Comparison of ENCODE assay signal across 19 cellular contexts in genomic region chr7:124881981-124882380, GRCh38. TPM values are rescaled to one million over a fixed set of nuclear protein-coding genes. Genes with fewer than 3 reads are reported as not detected.
DNase-seq lines count a peak whose midpoint lies in the region; ATAC-seq, FAIRE-seq and TF ChIP-seq lines count a peak whose summit lies in the region.
"Had no signal": no experiment of that assay in that cellular context is flagged by ENCODE, and none has a peak within 500 bp of the region (broad histone marks: within the 10 kb centered on the region; RNA-seq: fewer than 3 reads in every experiment).

No MANE protein-coding gene starts in this region.

- no peaks in the 10 kb centered on the region for H3K4me1 Mint-ChIP-seq in progenitor cell of endocrine pancreas (ENCODE audit: low read depth)
- H3K4me1 Mint-ChIP-seq: CD14-positive monocyte; CD4-positive, alpha-beta memory T cell had no signal

- H2AFZ ChIP-seq in K562 (ENCODE audit: low read depth, low read length): no peak overlapping the region
- H2AFZ ChIP-seq in PC-3 (ENCODE audit: low read length): no peak overlapping the region

- POLR2A ChIA-PET in K562 (lab: Yijun Ruan, JAX) (interaction anchor here (0.7 kb wide), 1 partner anchor 48 kb away, joined by 3 read pairs; the partner anchor contains the start of gene POT1), PC-3 (lab: Charles Lee; ENCODE audit: unreplicated experiment) (interaction anchor here (0.6 kb wide), 1 partner anchor 25 kb away, joined by 3 read pairs; no protein-coding TSS in a partner anchor)

- no peak for TF ChIP-seq EP300 in K562 (IDR thresholded peaks at IDR 0.05; ENCODE audit: low read length)

- DNase-seq in SK-N-MC (ENCODE audit: low read depth, low spot score): no peak
- no peak for DNase-seq in K562 (ENCODE audit: extremely low read depth in 1 of 4, low spot score in 3 of 4)
- DNase-seq in fibroblast of villous mesenchyme (ENCODE audit: low read depth): peak; percentile 6
- DNase-seq in PC-3: no peak
- no peak for DNase-seq in progenitor cell of endocrine pancreas (ENCODE audit: low spot score, unreplicated experiment)
- DNase-seq: CD4-positive, alpha-beta memory T cell; DMS153; DMS79; GDM1; GOT3; H7 had no signal

- H3K27ac ChIP-seq in SK-N-MC: peak overlapping the region; percentile 31; the same call in 1 of the 2 replicates
- no peak overlapping the region for H3K27ac ChIP-seq in K562 (ENCODE audit: extremely low read depth, low read depth, low read length)
- H3K27ac ChIP-seq in PC-3 (ENCODE audit: low read length): no peak overlapping the region
- H3K27ac ChIP-seq: A549, BLaER1 had no signal

- TF ChIP-seq CTCF in LNCAP (IDR thresholded peaks at IDR 0.05) (0 out of 2 replicates have a peak, but pooled peaks have one; percentile 10), K562 (IDR thresholded peaks at IDR 0.05 in 2 of 3, conservative IDR thresholded peaks at IDR 0.05 in 1 of 3; ENCODE audit: insufficient read depth in 2 of 3, low read depth in 1 of 3, low read length in 3 of 3) (no peak), fibroblast of villous mesenchyme (IDR thresholded peaks at IDR 0.05; ENCODE audit: insufficient read depth, low read depth, low read length) (no peak), PC-3 (conservative IDR thresholded peaks at IDR 0.05; ENCODE audit: low read depth, low read length) (no peak), progenitor cell of endocrine pancreas (IDR thresholded peaks at IDR 0.05; ENCODE audit: unreplicated experiment) (no peak)

- BruUV-seq in K562 (replicated peaks; lab: Mats Ljungman, UMichigan) (no TSS peak), PC-3 (replicated peaks; lab: Mats Ljungman, UMichigan) (no TSS peak)

- ATAC-seq in K562 (no peak), GM21576 (IDR thresholded peaks at IDR 0.05; ENCODE audit: unreplicated experiment) (no peak), HG03025 (IDR thresholded peaks at IDR 0.05; ENCODE audit: low FRiP score, unreplicated experiment) (no peak), PC-3 (no peak)
- ATAC-seq: A549, HCT116 had no signal

- H3K36me3 ChIP-seq in SK-N-MC (ENCODE audit: insufficient read depth, low read length) (no peaks in the 10 kb centered on the region), K562 (ENCODE audit: control insufficient read depth, insufficient read depth, low read length) (no peaks in the 10 kb centered on the region), PC-3 (ENCODE audit: low read depth, low read length) (no peaks in the 10 kb centered on the region)

- no peak overlapping the region for H3K4me3 ChIP-seq in SK-N-MC
- H3K4me3 ChIP-seq in K562: no peak overlapping the region
- no peak overlapping the region for H3K4me3 ChIP-seq in fibroblast of villous mesenchyme (ENCODE audit: low read depth, low read length)
- H3K4me3 ChIP-seq in PC-3 (ENCODE audit: low read length): no peak overlapping the region
- H3K4me3 ChIP-seq: A549, BLaER1 had no signal

- H3K9ac ChIP-seq in SK-N-MC (ENCODE audit: insufficient read length) (no peak overlapping the region), K562 (ENCODE audit: insufficient read depth in 1 of 2, low read depth in 2 of 2, low read length in 2 of 2) (no peak overlapping the region), PC-3 (ENCODE audit: low read length) (no peak overlapping the region)
- H3K9ac ChIP-seq: BLaER1 had no signal

- no peaks in the 10 kb centered on the region for H3K9me2 ChIP-seq in PC-3 (replicated peaks; ENCODE audit: low read length)

- no peaks in the 10 kb centered on the region for H3F3A ChIP-seq in PC-3 (ENCODE audit: low read length, unreplicated experiment)

- H3K9me3 ChIP-seq in SK-N-MC (ENCODE audit: low read depth, low read length) (no peaks in the 10 kb centered on the region), K562 (replicated peaks; ENCODE audit: control insufficient read depth, insufficient read depth, low read depth, low read length) (no peaks in the 10 kb centered on the region), PC-3 (ENCODE audit: low read length) (no peaks in the 10 kb centered on the region)
- H3K9me3 ChIP-seq: A549, BLaER1 had no signal

- H3K9me3 Mint-ChIP-seq in progenitor cell of endocrine pancreas (ENCODE audit: low read depth): no peaks in the 10 kb centered on the region
- H3K9me3 Mint-ChIP-seq: CD14-positive monocyte; CD4-positive, alpha-beta memory T cell had no signal

- H3K4me1 ChIP-seq in K562 (replicated peaks in 1 of 2; ENCODE audit: control insufficient read depth in 2 of 2, insufficient read depth in 2 of 2, low read length in 2 of 2): no peaks in the 10 kb centered on the region
- H3K4me1 ChIP-seq in PC-3 (ENCODE audit: insufficient read depth, low read length): no peaks in the 10 kb centered on the region
- H3K4me1 ChIP-seq: A549, BLaER1 had no signal

- intact Hi-C loops in K562 (cut with micrococcal nuclease): no loop called here
- intact Hi-C loops in PC-3 (cut with micrococcal nuclease): no loop called here

- TF ChIP-seq POLR2A in K562 (conservative IDR thresholded peaks at IDR 0.05): no peak

- H3K79me2 ChIP-seq in K562 (ENCODE audit: control insufficient read depth, insufficient read depth, low read length) (no peaks in the 10 kb centered on the region), PC-3 (ENCODE audit: low read length) (no peaks in the 10 kb centered on the region)

- no peaks in the 10 kb centered on the region for H4K20me1 ChIP-seq in K562 (replicated peaks; ENCODE audit: control insufficient read depth, insufficient read depth, low read length)
- H4K20me1 ChIP-seq in PC-3 (ENCODE audit: low read length): no peaks in the 10 kb centered on the region
- H4K20me1 ChIP-seq: BLaER1 had no signal

- in situ Hi-C loops in K562 (cut with MboI): no loop called here

- 40% methylated on average over 1 of the region's 1 CpG for WGBS in K562 (ENCODE audit: insufficient coverage, low coverage, missing lambda C conversion rate)

- no peak overlapping the region for H3K27ac Mint-ChIP-seq in progenitor cell of endocrine pancreas
- H3K27ac Mint-ChIP-seq: CD14-positive monocyte; CD4-positive, alpha-beta memory T cell had no signal

- H3K4me3 Mint-ChIP-seq in progenitor cell of endocrine pancreas (ENCODE audit: low read depth): no peak overlapping the region
- H3K4me3 Mint-ChIP-seq: CD14-positive monocyte; CD4-positive, alpha-beta memory T cell had no signal

- no peaks in the 10 kb centered on the region for H3K27me3 Mint-ChIP-seq in progenitor cell of endocrine pancreas
- H3K27me3 Mint-ChIP-seq: CD4-positive, alpha-beta memory T cell had no signal

- TF ChIP-seq RAD21 in K562 (CRISPR knock-in tag; conservative IDR thresholded peaks at IDR 0.05 in 1 of 2, IDR thresholded peaks at IDR 0.05 in 1 of 2): no peak

- FAIRE-seq in K562 (lab: Jason Lieb, UNC): no peak
- FAIRE-seq: A549, GM12892 had no signal

- H3K27me3 ChIP-seq in K562 (ENCODE audit: control insufficient read depth in 2 of 2, insufficient read depth in 2 of 2, low read length in 2 of 2) (no peaks in the 10 kb centered on the region), PC-3 (ENCODE audit: low read length) (no peaks in the 10 kb centered on the region)
- H3K27me3 ChIP-seq: BLaER1 had no signal

- CTCF ChIA-PET in K562 (lab: Yijun Ruan, JAX; ENCODE audit: low intra/inter-chr PET ratio) (no interaction called here), PC-3 (lab: Charles Lee) (no interaction called here)

- peaks cover 4% of the 10 kb centered on the region for H3K36me3 Mint-ChIP-seq in progenitor cell of endocrine pancreas (ENCODE audit: insufficient read depth)

- H3K4me2 ChIP-seq in K562 (ENCODE audit: insufficient read depth, low read length): no peak overlapping the region
- H3K4me2 ChIP-seq in PC-3 (ENCODE audit: low read length): no peak overlapping the region
- H3K4me2 ChIP-seq: A549, BLaER1 had no signal

- H3K9me1 ChIP-seq in K562 (ENCODE audit: control insufficient read depth, insufficient read depth, low read length): no peaks in the 10 kb centered on the region

TF ChIP-seq in K562, 482 proteins besides CTCF, POLR2A, EP300 and RAD21 (continues in another document):
- TF ChIP-seq CEBPB (tag; IDR thresholded peaks at IDR 0.05): 0 out of 2 replicates have a peak, but pooled peaks have one; percentile 19
- TF ChIP-seq FOSL1 (tag; conservative IDR thresholded peaks at IDR 0.05): no peak
- no peak for TF ChIP-seq SMAD1 (IDR thresholded peaks at IDR 0.05; ENCODE audit: low read depth, low read length, partially characterized antibody)
- TF ChIP-seq OTX1 (CRISPR knock-in tag; IDR thresholded peaks at IDR 0.05): no peak
- no peak for TF ChIP-seq ARID3A (IDR thresholded peaks at IDR 0.05; ENCODE audit: borderline replicate concordance, low read depth, low read length)

RNA-seq across cellular contexts. Expression of gene POT1, which starts 47.6 kb away (rescaled TPM):
- total RNA-seq in K562 (2011; cell fraction: chromatin; rRNA removed; ENCODE audit: low replicate concordance): 107 and 248 TPM in 2 replicates
- 43.4 and 46.1 TPM in 2 replicates for total RNA-seq in K562 (2011; cell fraction: nucleolus; rRNA removed)
- total RNA-seq in K562 (2011; cell fraction: nucleoplasm; rRNA removed): 80.5 and 89.7 TPM in 2 replicates
- 45.9 and 55.1 TPM in 2 replicates for total RNA-seq in K562 (2014; rRNA removed)
- 87.0 and 108 TPM in 2 replicates for total RNA-seq in K562 (2014; rRNA removed; fragmentation: Illumina TruSeq; extraction: Trizol)
- total RNA-seq in K562 (2015; rRNA removed; fragmentation: Illumina TruSeq; extraction: Trizol): 95.6 and 116 TPM in 2 replicates
- 63.6 and 66.7 TPM in 2 replicates for total RNA-seq in K562 (2021)
- polyA plus RNA-seq in K562 (2011; rRNA removed): 83.7 and 140 TPM in 2 replicates
- 29.2 and 36.3 TPM in 2 replicates for polyA plus RNA-seq in K562 (2011; cell fraction: cytosol; rRNA removed)
- polyA plus RNA-seq in K562 (2011; cell fraction: nucleus; rRNA removed): 59.4 and 84.1 TPM in 2 replicates
- 48.8 and 57.2 TPM in 2 replicates for polyA plus RNA-seq in K562 (2012)
- polyA plus RNA-seq in K562 (2014; fragmentation: Illumina TruSeq; extraction: Trizol): 81.6 and 93.1 TPM in 2 replicates
- polyA plus RNA-seq in K562 (2014; fragmentation: Nextera tagmentation; extraction: Ambion mirVana): 10 to 100 TPM; 37.9 to 56.7 TPM
- 50.5 and 56.6 TPM in 2 replicates for polyA plus RNA-seq in K562 (2014; rRNA removed)
- polyA minus RNA-seq in K562 (2011; rRNA and poly(A)+ RNA removed): 198 and 271 TPM in 2 replicates
- polyA minus RNA-seq in K562 (2011; cell fraction: cytosol; rRNA and poly(A)+ RNA removed): 43.5 and 66.3 TPM in 2 replicates
- polyA minus RNA-seq in K562 (2011; cell fraction: nucleus; rRNA and poly(A)+ RNA removed): 136 and 218 TPM in 2 replicates
- total RNA-seq in fibroblast of villous mesenchyme: 27.4 and 36.7 TPM in 2 replicates
- total RNA-seq in PC-3 (2014; rRNA removed): 18.7 and 20.2 TPM in 2 replicates
- 25.9 and 31.1 TPM in 2 replicates for total RNA-seq in progenitor cell of endocrine pancreas
